ENCODE assay signal across 21 cellular contexts in genomic region chr15:72426753-72427152, GRCh38. TPM values are rescaled to one million over a fixed set of nuclear protein-coding genes. Genes with fewer than 3 reads are reported as not detected.
DNase-seq lines count a peak whose midpoint lies in the region; ATAC-seq lines count a peak whose summit lies in the region.
"Had no signal": no experiment of that assay in that cellular context is flagged by ENCODE, and none has a peak within 500 bp of the region (broad histone marks: within the 10 kb centered on the region; RNA-seq: fewer than 3 reads in every experiment).

No MANE protein-coding gene starts in this region.

- H3K9ac ChIP-seq in BLaER1 treated with 17β-estradiol and CSF1 and Interleukin-3, amounts not matched to agents 10 nM and 100 nM = no peak overlapping the region

- no peaks in the 10 kb centered on the region for H3K27me3 ChIP-seq in BLaER1 treated with 17β-estradiol and CSF1 and Interleukin-3, amounts not matched to agents 10 nM and 100 nM

- ATAC-seq in HG02571 (IDR thresholded peaks at IDR 0.05; ENCODE audit: unreplicated experiment) = no peak

- no peak overlapping the region for H3K27ac ChIP-seq in BLaER1 treated with 17β-estradiol and CSF1 and Interleukin-3, amounts not matched to agents 10 nM and 100 nM

- H4K20me1 ChIP-seq in BLaER1 treated with 17β-estradiol and CSF1 and Interleukin-3, amounts not matched to agents 10 nM and 100 nM = no peaks in the 10 kb centered on the region

- H3K36me3 ChIP-seq in BLaER1 treated with 17β-estradiol and CSF1 and Interleukin-3, amounts not matched to agents 10 nM and 100 nM = no peaks in the 10 kb centered on the region
- H3K36me3 ChIP-seq: BE2C had no signal

- peak overlapping the region in 6 of 11 experiments; percentile 1 to 44 (median 20); a peak in 3 of 22 replicates for H3K4me2 ChIP-seq in BLaER1 treated with 17β-estradiol and CSF1 and Interleukin-3, amounts not matched to agents 10 nM and 100 nM

- peaks cover 0 to 10% (median 6%) of the 10 kb centered on the region in 10 experiments; a peak in 7 of 20 replicates for H3K4me1 ChIP-seq in BLaER1 treated with 17β-estradiol and CSF1 and Interleukin-3, amounts not matched to agents 10 nM and 100 nM
- H3K4me1 ChIP-seq: BE2C had no signal

- DNase-seq in Jurkat, Clone E6-1 (ENCODE audit: low read depth, low spot score) = peak; percentile 49
- DNase-seq in NCI-H226 (peak; percentile 16), ecto neural progenitor cell (ENCODE audit: low spot score) (no peak), iPS-NIHi11 (ENCODE audit: low spot score) (no peak)
- DNase-seq: 8988T; ACHN; BE2C; C1 segment of cervical spinal cord; CD4-positive, alpha-beta memory T cell; CD4-positive, CD25-positive, alpha-beta regulatory T cell; CD8-positive, alpha-beta memory T cell; COR-L47; DMS 273 treated with DMSO at 0.1 percent for 48 hours; DMS153; DMS53; DMS79; GF-D8 had no signal

- H3K9me3 ChIP-seq in BLaER1 treated with 17β-estradiol and CSF1 and Interleukin-3, amounts not matched to agents 10 nM and 100 nM (replicated peaks in 1 of 11) = peaks cover 12 to 59% (median 21%) of the 10 kb centered on the region in 11 experiments
- H3K9me3 ChIP-seq: BE2C had no signal

- no peak overlapping the region for H3K4me3 ChIP-seq in BLaER1 treated with 17β-estradiol and CSF1 and Interleukin-3, amounts not matched to agents 10 nM and 100 nM
- no peak overlapping the region for H3K4me3 ChIP-seq in Jurkat, Clone E6-1 (ENCODE audit: low read length)

RNA-seq across cellular contexts. Expression of gene TMEM202, which starts 28.6 kb away (rescaled TPM):
- polyA plus RNA-seq in Jurkat, Clone E6-1 (2012; ENCODE audit: insufficient read depth, insufficient read length) = not detected
- polyA plus RNA-seq: AG04450; CD14-positive monocyte; CD4-positive, alpha-beta memory T cell; CD4-positive, CD25-positive, alpha-beta regulatory T cell; CD8-positive, alpha-beta memory T cell had no signal

RNA-seq across cellular contexts. Expression of gene ARIH1, which starts 47.4 kb away (rescaled TPM):
- polyA plus RNA-seq in Jurkat, Clone E6-1 (2012; ENCODE audit: insufficient read depth, insufficient read length) = 141 TPM

RNA-seq across cellular contexts. Expression of gene HEXA, which starts 50.9 kb away (rescaled TPM):
- polyA plus RNA-seq in Jurkat, Clone E6-1 (2012; ENCODE audit: insufficient read depth, insufficient read length) = 61.5 TPM

Comparison
In these comparisons a context has a peak if more than half of its experiments do, and no peak if none do; other contexts are left out.
1. DNase-seq: peak in Jurkat, Clone E6-1 (single experiment) and NCI-H226 (single experiment); none in ecto neural progenitor cell (single experiment) and iPS-NIHi11 (single experiment).